In genomic region chr14:90553921-90554336, GRCh38 we compare ENCODE assay signal across 15 cellular contexts.
DNase-seq lines count a peak whose midpoint lies in the region; ATAC-seq and TF ChIP-seq lines count a peak whose summit lies in the region.
"Had no signal": no experiment of that assay in that cellular context is flagged by ENCODE, and none has a peak within 500 bp of the region (broad histone marks: within the 10 kb centered on the region; RNA-seq: fewer than 3 reads in every experiment).

No MANE protein-coding gene starts in this region.

- no peaks in the 10 kb centered on the region for H3K27me3 ChIP-seq in layer of hippocampus (ENCODE audit: control insufficient read depth, insufficient read depth, low read length)
- H3K27me3 ChIP-seq in suprapubic skin: no peaks in the 10 kb centered on the region

- H3K4me3 Mint-ChIP-seq in T-cell: no peak overlapping the region
- H3K4me3 Mint-ChIP-seq: CD4-positive, alpha-beta memory T cell; T-helper 1 cell treated with Interleukin-12 subunit alpha and Interleukin-12 subunit beta and Interleukin-4 antibody, amounts not matched to agents 30 μg/mL and 1 μg/mL, for 36 hours had no signal

- peak overlapping the region; percentile 79 for H3K27ac ChIP-seq in VCaP
- peak overlapping the region; percentile 95 for H3K27ac ChIP-seq in layer of hippocampus (ENCODE audit: low read depth, low read length)
- no peak overlapping the region for H3K27ac ChIP-seq in suprapubic skin

- 62% methylated on average over 6 of the region's 9 CpGs for WGBS in suprapubic skin

- no peak for TF ChIP-seq POLR2A in suprapubic skin (IDR thresholded peaks at IDR 0.05)

- H3K4me1 Mint-ChIP-seq in T-cell: no peaks in the 10 kb centered on the region
- H3K4me1 Mint-ChIP-seq: CD4-positive, alpha-beta memory T cell; naive B cell had no signal

- H3K27me3 Mint-ChIP-seq in T-cell: no peaks in the 10 kb centered on the region
- H3K27me3 Mint-ChIP-seq: CD4-positive, alpha-beta memory T cell; naive B cell had no signal

- peak overlapping the region; percentile 28 for H3K4me3 ChIP-seq in suprapubic skin

- no peaks in the 10 kb centered on the region for H3K36me3 ChIP-seq in suprapubic skin

- TF ChIP-seq CTCF in VCaP (conservative IDR thresholded peaks at IDR 0.05): no peak
- no peak for TF ChIP-seq CTCF in suprapubic skin (IDR thresholded peaks at IDR 0.05)

- H3K9me3 Mint-ChIP-seq in T-cell: no peaks in the 10 kb centered on the region
- H3K9me3 Mint-ChIP-seq: CD4-positive, alpha-beta memory T cell; T-helper 1 cell treated with Interleukin-12 subunit alpha and Interleukin-12 subunit beta and Interleukin-4 antibody, amounts not matched to agents 30 μg/mL and 1 μg/mL, for 36 hours had no signal

- no peaks in the 10 kb centered on the region for H3K9me3 ChIP-seq in suprapubic skin

- ATAC-seq in T-cell (replicated peaks in 1 of 4) (no peak), HG02763 (IDR thresholded peaks at IDR 0.05; ENCODE audit: unreplicated experiment) (no peak)

- H3K4me1 ChIP-seq in suprapubic skin: peaks cover 20% of the 10 kb centered on the region

- DNase-seq in NCI-H82 (lab: John Stamatoyannopoulos, UW) (peak; percentile 11), NCI-H82 treated with DMSO at 0.1 percent for 48 hours (lab: John Stamatoyannopoulos, UW; ENCODE audit: unreplicated experiment) (no peak), suprapubic skin (ENCODE audit: low spot score in 2 of 2) (no peak), RKO (ENCODE audit: low spot score) (no peak), T-cell (no peak)
- DNase-seq: activated CD4-positive, CD25-positive, alpha-beta regulatory T cell; CD4-positive, alpha-beta memory T cell; IMR-90; naive B cell; stimulated activated naive CD4-positive, alpha-beta T cell had no signal

- POLR2A ChIA-PET in T-cell (lab: Charles Lee): no interaction called here

- H3K27ac Mint-ChIP-seq in T-cell: no peak overlapping the region
- H3K27ac Mint-ChIP-seq: CD4-positive, alpha-beta memory T cell; naive B cell; progenitor cell of endocrine pancreas; T-helper 1 cell treated with Interleukin-12 subunit alpha and Interleukin-12 subunit beta and Interleukin-4 antibody, amounts not matched to agents 30 μg/mL and 1 μg/mL, for 36 hours had no signal

- no peaks in the 10 kb centered on the region for H3K36me3 Mint-ChIP-seq in T-cell
- H3K36me3 Mint-ChIP-seq: CD4-positive, alpha-beta memory T cell; naive B cell had no signal

- TF ChIP-seq EP300 in suprapubic skin (IDR thresholded peaks at IDR 0.05): no peak

- CTCF ChIA-PET in T-cell (lab: Charles Lee): no interaction called here
